ENCODE assay signal across 9 cellular contexts in genomic region chr13:97030705-97031452, GRCh38. TPM values are rescaled to one million over a fixed set of nuclear protein-coding genes. Genes with fewer than 3 reads are reported as not detected.
A peak's percentile ranks its signal among the peaks of the same experiment; 100 is the strongest.
DNase-seq lines count a peak whose midpoint lies in the region; ATAC-seq and TF ChIP-seq lines count a peak whose summit lies in the region.
"Had no signal": no experiment of that assay in that cellular context is flagged by ENCODE, and none has a peak within 500 bp of the region (broad histone marks: within the 10 kb centered on the region; RNA-seq: fewer than 3 reads in every experiment).

No MANE protein-coding gene starts in this region.

- BruUV-seq in A673 (replicated peaks; lab: Mats Ljungman, UMichigan), result no TSS peak

- intact Hi-C loops in A673 (cut with micrococcal nuclease; ENCODE audit: unreplicated experiment), result loop anchor here (1.0 to 5.0 kb wide), 2 partner anchors 311 to 328 kb away; no protein-coding TSS in a partner anchor

- no peaks in the 10 kb centered on the region for H3F3A ChIP-seq in smooth muscle cell (ENCODE audit: low read depth)

- no peaks in the 10 kb centered on the region for H3K9me3 Mint-ChIP-seq in endothelial cell (ENCODE audit: unreplicated experiment)
- H3K9me3 Mint-ChIP-seq in activated naive CD4-positive, alpha-beta T cell treated with anti-CD3 and anti-CD28 coated beads, Interleukin-2, amount 50 U/mL, for 72 hours, result peaks cover 0 to 9% of the 10 kb centered on the region in 2 donors

- CTCF ChIA-PET in A673 (lab: Charles Lee), result no interaction called here

- no peak overlapping the region for H3K27ac Mint-ChIP-seq in endothelial cell (ENCODE audit: unreplicated experiment)
- H3K27ac Mint-ChIP-seq in activated naive CD4-positive, alpha-beta T cell treated with anti-CD3 and anti-CD28 coated beads, Interleukin-2, amount 50 U/mL, for 72 hours, result no peak overlapping the region
- H3K27ac Mint-ChIP-seq: activated naive CD4-positive, alpha-beta T cell treated with anti-CD3 and anti-CD28 coated beads, Interleukin-2, amount 50 U/mL, for 24 hours had no signal

- peak; percentile 52 for TF ChIP-seq CTCF in A673 (conservative IDR thresholded peaks at IDR 0.05; ENCODE audit: low read depth, low read length)
- peak; percentile 13 for TF ChIP-seq CTCF in endothelial cell (IDR thresholded peaks at IDR 0.05; ENCODE audit: unreplicated experiment)
- TF ChIP-seq CTCF in smooth muscle cell (IDR thresholded peaks at IDR 0.05; ENCODE audit: borderline replicate concordance, insufficient read depth, poor library complexity, severe bottlenecking), result peak; percentile 32
- no peak for TF ChIP-seq CTCF in suprapubic skin (IDR thresholded peaks at IDR 0.05)

- TF ChIP-seq EP300 in suprapubic skin (IDR thresholded peaks at IDR 0.05), result no peak

- no peaks in the 10 kb centered on the region for H3K27me3 ChIP-seq in A673 (replicated peaks; ENCODE audit: insufficient read depth, low read depth, low read length, poor library complexity)
- H3K27me3 ChIP-seq in smooth muscle cell (ENCODE audit: low read depth), result no peaks in the 10 kb centered on the region
- no peaks in the 10 kb centered on the region for H3K27me3 ChIP-seq in MG63
- H3K27me3 ChIP-seq in suprapubic skin, result no peaks in the 10 kb centered on the region

- 85% methylated on average over 2 of the region's 2 CpGs for WGBS in smooth muscle cell (ENCODE audit: low lambda C conversion rate)
- 63% methylated on average over 2 of the region's 2 CpGs for WGBS in suprapubic skin

- no peak for TF ChIP-seq POLR2A in suprapubic skin (IDR thresholded peaks at IDR 0.05)

- H3K27ac ChIP-seq in A673 (ENCODE audit: low read depth, low read length, poor library complexity, severe bottlenecking) (no peak overlapping the region), smooth muscle cell (ENCODE audit: low read depth) (no peak overlapping the region), suprapubic skin (no peak overlapping the region)

- H3K36me3 Mint-ChIP-seq in endothelial cell (ENCODE audit: low read depth, unreplicated experiment), result no peaks in the 10 kb centered on the region
- peaks cover 0 to 12% of the 10 kb centered on the region in 2 donors for H3K36me3 Mint-ChIP-seq in activated naive CD4-positive, alpha-beta T cell treated with anti-CD3 and anti-CD28 coated beads, Interleukin-2, amount 50 U/mL, for 72 hours
- H3K36me3 Mint-ChIP-seq: activated naive CD4-positive, alpha-beta T cell treated with anti-CD3 and anti-CD28 coated beads, Interleukin-2, amount 50 U/mL, for 24 hours had no signal

- peak; percentile 56 for DNase-seq in A673 (ENCODE audit: low spot score)
- peak; percentile 14 for DNase-seq in NCI-H460 (ENCODE audit: extremely low read depth, low read depth)
- peak; percentile 15 for DNase-seq in endothelial cell (ENCODE audit: low spot score)
- DNase-seq in smooth muscle cell (lab: John Stamatoyannopoulos, UW; ENCODE audit: unreplicated experiment), result no peak
- DNase-seq in activated naive CD4-positive, alpha-beta T cell treated with anti-CD3 and anti-CD28 coated beads, Interleukin-2, amount 50 U/mL, for 72 hours (ENCODE audit: low spot score in 2 of 2), result no peak
- DNase-seq in MG63, result no peak
- DNase-seq in suprapubic skin (ENCODE audit: low spot score in 2 of 2), result no peak

- no peak overlapping the region for H3K4me3 Mint-ChIP-seq in endothelial cell (ENCODE audit: unreplicated experiment)
- H3K4me3 Mint-ChIP-seq: activated naive CD4-positive, alpha-beta T cell treated with anti-CD3 and anti-CD28 coated beads, Interleukin-2, amount 50 U/mL, for 24 hours had no signal

- no peaks in the 10 kb centered on the region for H3K79me2 ChIP-seq in smooth muscle cell (ENCODE audit: low read depth)

- H3K4me1 ChIP-seq in A673 (ENCODE audit: insufficient read depth, low read length, poor library complexity, severe bottlenecking) (no peaks in the 10 kb centered on the region), smooth muscle cell (ENCODE audit: low read depth) (no peaks in the 10 kb centered on the region), suprapubic skin (peaks cover 6% of the 10 kb centered on the region)

- no peak overlapping the region for H3K9ac ChIP-seq in smooth muscle cell (ENCODE audit: low read depth)

- no peak overlapping the region for H2AFZ ChIP-seq in smooth muscle cell (ENCODE audit: low read depth)

- H4K20me1 ChIP-seq in smooth muscle cell (ENCODE audit: low read depth), result no peaks in the 10 kb centered on the region

- POLR2A ChIA-PET in A673 (lab: Charles Lee; ENCODE audit: low non-redundant PET), result no interaction called here

- no peaks in the 10 kb centered on the region for H3K9me3 ChIP-seq in A673 (ENCODE audit: low read depth, low read length, poor library complexity, severe bottlenecking)
- no peaks in the 10 kb centered on the region for H3K9me3 ChIP-seq in smooth muscle cell (replicated peaks; ENCODE audit: low read depth)
- H3K9me3 ChIP-seq in MG63, result no peaks in the 10 kb centered on the region
- H3K9me3 ChIP-seq in suprapubic skin, result no peaks in the 10 kb centered on the region

- no peaks in the 10 kb centered on the region for H3K27me3 Mint-ChIP-seq in endothelial cell (ENCODE audit: unreplicated experiment)

- H3K36me3 ChIP-seq in A673 (ENCODE audit: insufficient read depth, low read length, poor library complexity, severe bottlenecking) (no peaks in the 10 kb centered on the region), smooth muscle cell (ENCODE audit: low read depth) (no peaks in the 10 kb centered on the region), MG63 (no peaks in the 10 kb centered on the region), suprapubic skin (no peaks in the 10 kb centered on the region)

- no peak overlapping the region for H3K4me3 ChIP-seq in A673 (ENCODE audit: low read depth, low read length, poor library complexity, severe bottlenecking)
- H3K4me3 ChIP-seq in smooth muscle cell, result no peak overlapping the region
- no peak overlapping the region for H3K4me3 ChIP-seq in MG63
- H3K4me3 ChIP-seq in suprapubic skin, result no peak overlapping the region

- ATAC-seq in GM21619 (IDR thresholded peaks at IDR 0.05; ENCODE audit: unreplicated experiment), result peak; percentile 55
- no peak for ATAC-seq in activated naive CD4-positive, alpha-beta T cell treated with anti-CD3 and anti-CD28 coated beads, Interleukin-2, amount 50 U/mL, for 72 hours

- no peak overlapping the region for H3K4me2 ChIP-seq in smooth muscle cell

- peaks cover 35% of the 10 kb centered on the region for H3K4me1 Mint-ChIP-seq in endothelial cell (ENCODE audit: unreplicated experiment)
- H3K4me1 Mint-ChIP-seq: activated naive CD4-positive, alpha-beta T cell treated with anti-CD3 and anti-CD28 coated beads, Interleukin-2, amount 50 U/mL, for 24 hours had no signal

RNA-seq across cellular contexts. Expression of gene OXGR1, which starts 36.6 kb away (rescaled TPM):
- not detected in 2 replicates for total RNA-seq in A673 (2021)
- not detected in 2 replicates for total RNA-seq in NCI-H460 (2014; rRNA removed; shearing (Covaris generic))
- polyA plus RNA-seq in NCI-H460 (2014; cell fraction: nucleus; rRNA removed), result not detected in 2 replicates
- 0.15 TPM for total RNA-seq in endothelial cell (ENCODE audit: unreplicated experiment)
- total RNA-seq in smooth muscle cell, result 1.1 and 1.4 TPM in 2 replicates
- not detected in 2 replicates for polyA plus RNA-seq in smooth muscle cell
- total RNA-seq in activated naive CD4-positive, alpha-beta T cell treated with anti-CD3 and anti-CD28 coated beads, Interleukin-2, amount 50 U/mL, for 72 hours, result not detected
- not detected in 2 replicates for total RNA-seq in MG63 (2014; rRNA removed; shearing (Covaris generic); ENCODE audit: low replicate concordance)
- total RNA-seq in suprapubic skin, result 10 to 100 TPM in 2 of 4 donors, 1 to 10 TPM in 2; 3.8 to 19.5 (median 8.7) TPM

Comparison
In these comparisons a context has a peak if more than half of its experiments do, and no peak if none do; other contexts are left out.
1. DNase-seq: peak in A673 (single experiment), NCI-H460 (single experiment) and endothelial cell (single experiment); none in smooth muscle cell (single experiment), activated naive CD4-positive, alpha-beta T cell treated with anti-CD3 and anti-CD28 coated beads, Interleukin-2, amount 50 U/mL, for 72 hours (0 of 2), MG63 (single experiment) and suprapubic skin (0 of 2).
2. CTCF ChIP-seq: peak in A673 (single experiment), endothelial cell (single experiment) and smooth muscle cell (single experiment); none in suprapubic skin (0 of 2).